ENCODE assay signal across 21 cellular contexts in genomic region chr11:10042699-10043098, GRCh38.
DNase-seq lines count a peak whose midpoint lies in the region; ATAC-seq and TF ChIP-seq lines count a peak whose summit lies in the region.
"Had no signal": no experiment of that assay in that cellular context is flagged by ENCODE, and none has a peak within 500 bp of the region (broad histone marks: within the 10 kb centered on the region; RNA-seq: fewer than 3 reads in every experiment).

No MANE protein-coding gene starts in this region.

- peaks cover 0 to 2% of the 10 kb centered on the region in 2 donors for H3K4me1 ChIP-seq in ascending aorta
- H3K4me1 ChIP-seq: thyroid gland had no signal

- in situ Hi-C loops in astrocyte of the spinal cord (cut with HindIII; ENCODE audit: low sequenced_read_pairs) = no loop called here

- DNase-seq in GM12865 (ENCODE audit: low read depth) = peak; percentile 18
- peak; percentile 34 for DNase-seq in LoVo (ENCODE audit: low spot score)
- DNase-seq in astrocyte of the spinal cord (ENCODE audit: low read depth, low spot score) = peak; percentile 23
- DNase-seq in myocyte (ENCODE audit: low read depth) = peak; percentile 3
- DNase-seq in ascending aorta (ENCODE audit: low spot score in 2 of 2) = no peak
- no peak for DNase-seq in NCI-H2171 treated with DMSO at 0.1 percent for 48 hours (lab: John Stamatoyannopoulos, UW)
- DNase-seq in SHP77 treated with DMSO at 0.1 percent for 48 hours (lab: John Stamatoyannopoulos, UW) = no peak
- DNase-seq: activated B cell treated with CpG ODN at 0.5 μM for 24 hours; activated CD8-positive, alpha-beta T cell treated with anti-CD3 and anti-CD28 coated beads for 36 hours; Caco-2; MM.1S; naive B cell; NCI-H2029; ovary; right cardiac atrium; thyroid gland had no signal

- H3K27ac ChIP-seq in ascending aorta = no peak overlapping the region
- H3K27ac ChIP-seq: ovary, thyroid gland had no signal

- H3K4me3 ChIP-seq in GM12865 (ENCODE audit: low read depth, low read length) (no peak overlapping the region), astrocyte of the spinal cord (ENCODE audit: low read depth, low read length) (no peak overlapping the region), ascending aorta (no peak overlapping the region)
- H3K4me3 ChIP-seq: lung, ovary, thyroid gland had no signal

- intact Hi-C loops in ascending aorta (cut with DNase I) = no loop called here

- no peak for ATAC-seq in GM21576 (IDR thresholded peaks at IDR 0.05; ENCODE audit: unreplicated experiment)
- ATAC-seq: activated CD8-positive, alpha-beta T cell treated with anti-CD3 and anti-CD28 coated beads for 36 hours; HCT116; right cardiac atrium; Right ventricle myocardium inferior; stimulated activated memory B cell treated with anti-CD40 and anti-IgM and Interleukin-4, amounts not matched to agents 10 μg/mL and 1 μg/mL and 100 μg/mL, for 72 hours had no signal

- TF ChIP-seq CTCF in GM12865 (IDR thresholded peaks at IDR 0.05; ENCODE audit: insufficient read depth, low read depth, low read length, missing control alignments) = no peak
- TF ChIP-seq CTCF in astrocyte of the spinal cord (IDR thresholded peaks at IDR 0.05; ENCODE audit: low read depth, low read length) = no peak
- no peak for TF ChIP-seq CTCF in ascending aorta (IDR thresholded peaks at IDR 0.05)

- no peaks in the 10 kb centered on the region for H3K36me3 ChIP-seq in ascending aorta
- H3K36me3 ChIP-seq: ovary, thyroid gland had no signal

- peaks cover 17 to 32% of the 10 kb centered on the region in 2 donors for H3K9me3 ChIP-seq in ascending aorta
- H3K9me3 ChIP-seq: ovary, thyroid gland had no signal

- no peaks in the 10 kb centered on the region for H3K27me3 ChIP-seq in ascending aorta
- H3K27me3 ChIP-seq: ovary, thyroid gland had no signal

Comparison
In these comparisons a context has a peak if more than half of its experiments do, and no peak if none do; other contexts are left out.
1. DNase-seq: peak in GM12865 (single experiment), LoVo (single experiment), astrocyte of the spinal cord (single experiment) and myocyte (single experiment); none in ascending aorta (0 of 2), NCI-H2171 treated with DMSO at 0.1 percent for 48 hours (single experiment) and SHP77 treated with DMSO at 0.1 percent for 48 hours (single experiment).